1 cellular context compared by ENCODE assay signal in the genomic region with DNA sequence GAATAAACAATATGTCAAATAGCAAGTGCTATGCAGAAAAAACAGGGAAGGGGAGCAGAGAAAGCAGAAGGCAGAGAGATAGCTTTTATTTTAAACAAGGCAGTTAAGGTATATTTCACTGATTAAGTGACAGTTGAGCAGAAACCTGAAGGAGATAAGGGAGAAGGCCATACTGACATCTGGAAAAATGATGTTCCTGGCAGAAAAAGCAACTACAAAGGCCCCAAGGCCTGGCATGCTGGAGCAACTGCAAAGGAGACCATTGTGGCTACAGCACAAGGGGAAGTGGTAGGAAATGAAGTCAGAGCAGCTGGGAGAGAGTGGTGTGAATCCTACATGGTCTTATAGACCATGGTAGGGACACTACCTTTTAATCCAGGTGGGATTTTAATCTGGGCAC.
TF ChIP-seq lines count a peak whose summit lies in the region.

No MANE protein-coding gene starts in this region.

TF ChIP-seq in GM12878, 131 proteins besides CTCF, POLR2A, EP300 and RAD21:
- TF ChIP-seq, protein P1, sequence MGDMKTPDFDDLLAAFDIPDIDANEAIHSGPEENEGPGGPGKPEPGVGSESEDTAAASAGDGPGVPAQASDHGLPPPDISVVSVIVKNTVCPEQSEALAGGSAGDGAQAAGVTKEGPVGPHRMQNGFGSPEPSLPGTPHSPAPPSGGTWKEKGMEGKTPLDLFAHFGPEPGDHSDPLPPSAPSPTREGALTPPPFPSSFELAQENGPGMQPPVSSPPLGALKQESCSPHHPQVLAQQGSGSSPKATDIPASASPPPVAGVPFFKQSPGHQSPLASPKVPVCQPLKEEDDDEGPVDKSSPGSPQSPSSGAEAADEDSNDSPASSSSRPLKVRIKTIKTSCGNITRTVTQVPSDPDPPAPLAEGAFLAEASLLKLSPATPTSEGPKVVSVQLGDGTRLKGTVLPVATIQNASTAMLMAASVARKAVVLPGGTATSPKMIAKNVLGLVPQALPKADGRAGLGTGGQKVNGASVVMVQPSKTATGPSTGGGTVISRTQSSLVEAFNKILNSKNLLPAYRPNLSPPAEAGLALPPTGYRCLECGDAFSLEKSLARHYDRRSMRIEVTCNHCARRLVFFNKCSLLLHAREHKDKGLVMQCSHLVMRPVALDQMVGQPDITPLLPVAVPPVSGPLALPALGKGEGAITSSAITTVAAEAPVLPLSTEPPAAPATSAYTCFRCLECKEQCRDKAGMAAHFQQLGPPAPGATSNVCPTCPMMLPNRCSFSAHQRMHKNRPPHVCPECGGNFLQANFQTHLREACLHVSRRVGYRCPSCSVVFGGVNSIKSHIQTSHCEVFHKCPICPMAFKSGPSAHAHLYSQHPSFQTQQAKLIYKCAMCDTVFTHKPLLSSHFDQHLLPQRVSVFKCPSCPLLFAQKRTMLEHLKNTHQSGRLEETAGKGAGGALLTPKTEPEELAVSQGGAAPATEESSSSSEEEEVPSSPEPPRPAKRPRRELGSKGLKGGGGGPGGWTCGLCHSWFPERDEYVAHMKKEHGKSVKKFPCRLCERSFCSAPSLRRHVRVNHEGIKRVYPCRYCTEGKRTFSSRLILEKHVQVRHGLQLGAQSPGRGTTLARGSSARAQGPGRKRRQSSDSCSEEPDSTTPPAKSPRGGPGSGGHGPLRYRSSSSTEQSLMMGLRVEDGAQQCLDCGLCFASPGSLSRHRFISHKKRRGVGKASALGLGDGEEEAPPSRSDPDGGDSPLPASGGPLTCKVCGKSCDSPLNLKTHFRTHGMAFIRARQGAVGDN (IDR thresholded peaks at IDR 0.05): 0 out of 2 replicates have a peak, but pooled peaks have one; percentile 28
- TF ChIP-seq RUNX3 (IDR thresholded peaks at IDR 0.05; ENCODE audit: low read length): 0 out of 2 replicates have a peak, but pooled peaks have one; percentile 14
- peak; percentile 79; the same call in 1 of the 2 replicates for TF ChIP-seq SPI1 (IDR thresholded peaks at IDR 0.05; ENCODE audit: borderline replicate concordance, insufficient read depth, low read depth, low read length)
- TF ChIP-seq BMI1 (IDR thresholded peaks at IDR 0.05; ENCODE audit: borderline replicate concordance): no peak
- 0 out of 2 replicates have a peak, but pooled peaks have one; percentile 21 for TF ChIP-seq DPF2 (IDR thresholded peaks at IDR 0.05)
- TF ChIP-seq IKZF2 (IDR thresholded peaks at IDR 0.05): peak in 1 of 2 experiments; percentile 35; a peak in 2 of 4 replicates
- TF ChIP-seq POLR2AphosphoS2 (IDR thresholded peaks at IDR 0.05; ENCODE audit: low read depth, low read length): no peak
- TF ChIP-seq, protein P2, sequence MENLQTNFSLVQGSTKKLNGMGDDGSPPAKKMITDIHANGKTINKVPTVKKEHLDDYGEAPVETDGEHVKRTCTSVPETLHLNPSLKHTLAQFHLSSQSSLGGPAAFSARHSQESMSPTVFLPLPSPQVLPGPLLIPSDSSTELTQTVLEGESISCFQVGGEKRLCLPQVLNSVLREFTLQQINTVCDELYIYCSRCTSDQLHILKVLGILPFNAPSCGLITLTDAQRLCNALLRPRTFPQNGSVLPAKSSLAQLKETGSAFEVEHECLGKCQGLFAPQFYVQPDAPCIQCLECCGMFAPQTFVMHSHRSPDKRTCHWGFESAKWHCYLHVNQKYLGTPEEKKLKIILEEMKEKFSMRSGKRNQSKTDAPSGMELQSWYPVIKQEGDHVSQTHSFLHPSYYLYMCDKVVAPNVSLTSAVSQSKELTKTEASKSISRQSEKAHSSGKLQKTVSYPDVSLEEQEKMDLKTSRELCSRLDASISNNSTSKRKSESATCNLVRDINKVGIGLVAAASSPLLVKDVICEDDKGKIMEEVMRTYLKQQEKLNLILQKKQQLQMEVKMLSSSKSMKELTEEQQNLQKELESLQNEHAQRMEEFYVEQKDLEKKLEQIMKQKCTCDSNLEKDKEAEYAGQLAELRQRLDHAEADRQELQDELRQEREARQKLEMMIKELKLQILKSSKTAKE (IDR thresholded peaks at IDR 0.05; ENCODE audit: low read depth, poor library complexity, severe bottlenecking): no peak
